In genomic region chr1:87940410-87940809, GRCh38 we compare ENCODE assay signal across 18 cellular contexts.
"Had no signal": no experiment of that assay in that cellular context is flagged by ENCODE, and none has a peak within 500 bp of the region (broad histone marks: within the 10 kb centered on the region; RNA-seq: fewer than 3 reads in every experiment).

No MANE protein-coding gene starts in this region.

- H3K36me3 ChIP-seq: ascending aorta, gastroesophageal sphincter, heart right ventricle, neutrophil, vagina had no signal

- H3K9me3 ChIP-seq: ascending aorta, gastroesophageal sphincter, heart right ventricle, mucosa of descending colon, neutrophil, vagina had no signal

- H3K4me1 ChIP-seq: ascending aorta, gastroesophageal sphincter, heart right ventricle, parathyroid adenoma had no signal

- H3K4me3 ChIP-seq: ascending aorta, gastroesophageal sphincter, heart right ventricle, mucosa of descending colon, vagina had no signal

- ATAC-seq: activated T-helper 17 cell treated with anti-CD3 and anti-CD28 coated beads, Interleukin-2, amount 50 U/mL, for 72 hours; effector memory CD8-positive, alpha-beta T cell; gastroesophageal sphincter; heart right ventricle; left cardiac atrium; mucosa of descending colon; naive thymus-derived CD4-positive, alpha-beta T cell; stimulated activated memory B cell treated with anti-CD40 and anti-IgM and Interleukin-4, amounts not matched to agents 10 μg/mL and 1 μg/mL and 100 μg/mL, for 72 hours had no signal

- DNase-seq: activated CD4-positive, alpha-beta T cell treated with anti-CD3 and anti-CD28 coated beads, Interleukin-2, amount 50 U/mL, for 48 hours; activated naive CD4-positive, alpha-beta T cell treated with anti-CD3 and anti-CD28 coated beads for 36 hours; dermis blood vessel endothelial cell; effector memory CD8-positive, alpha-beta T cell; heart right ventricle; left cardiac atrium; mucosa of descending colon; naive thymus-derived CD4-positive, alpha-beta T cell; stimulated activated CD4-positive, alpha-beta T cell treated with anti-CD3 and anti-CD28 coated beads, Interleukin-2, amount 100 ng/mL, for 48 hours had no signal

- H3K27me3 ChIP-seq: ascending aorta, gastroesophageal sphincter, heart right ventricle, neutrophil, vagina had no signal

- H3K27ac ChIP-seq: ascending aorta, epithelial cell of prostate, gastroesophageal sphincter, heart right ventricle, neutrophil, parathyroid adenoma, vagina, VCaP had no signal
